31 cellular contexts compared by ENCODE assay signal in the genomic region with DNA sequence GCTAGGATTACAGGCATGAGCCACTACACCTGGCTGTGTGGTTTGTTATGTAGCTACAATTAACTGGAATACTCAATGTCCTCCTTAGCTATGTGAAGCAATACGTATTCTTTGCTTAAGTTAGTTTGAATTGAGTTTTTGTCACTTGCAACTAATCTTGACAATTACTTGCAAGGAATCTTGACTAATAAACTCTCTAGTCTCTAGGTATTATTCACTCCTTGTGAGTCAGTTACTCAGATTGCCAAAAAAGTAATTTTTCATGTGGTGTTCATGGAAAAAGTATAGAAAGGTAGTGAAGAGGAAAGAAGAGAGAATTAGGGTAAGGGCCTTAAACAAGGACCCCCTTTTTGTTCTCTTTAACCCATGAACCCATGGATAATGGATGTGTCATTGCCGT.
"Had no signal": no experiment of that assay in that cellular context is flagged by ENCODE, and none has a peak within 500 bp of the region (broad histone marks: within the 10 kb centered on the region; RNA-seq: fewer than 3 reads in every experiment).

No MANE protein-coding gene starts in this region.

- H3K4me1 ChIP-seq: parathyroid adenoma, psoas muscle, spleen, testis, tibial artery, upper lobe of right lung, uterus had no signal

- H3K4me3 Mint-ChIP-seq: naive thymus-derived CD8-positive, alpha-beta T cell; natural killer cell treated with Interleukin-12 subunit alpha and Interleukin-12 subunit beta and Interleukin-15 and Interleukin-18, amount 100 ng/mL, for 72 hours; nephron progenitor cell; neural crest cell; stimulated activated memory B cell treated with anti-CD40 and anti-IgM and Interleukin-4, amounts not matched to agents 10 μg/mL and 1 μg/mL and 100 μg/mL, for 72 hours; stimulated activated naive CD8-positive, alpha-beta T cell treated with anti-CD3 and anti-CD28 coated beads, Interleukin-15, amount 100 ng/mL, for 72 hours; type B pancreatic cell had no signal

- H2AFZ ChIP-seq: parathyroid adenoma had no signal

- DNase-seq: naive thymus-derived CD8-positive, alpha-beta T cell; nephron progenitor cell; nucleus accumbens; posterior cingulate gyrus; psoas muscle; right cardiac atrium; spleen; stimulated activated CD4-positive, alpha-beta T cell treated with anti-CD3 and anti-CD28 coated beads, Interleukin-12 subunit alpha, Interleukin-12 subunit beta, amount 100 ng/mL, for 4 hours; stimulated activated CD4-positive, alpha-beta T cell treated with anti-CD3 and anti-CD28 coated beads, Interleukin-1b, Interleukin-23, amount 100 ng/mL, for 48 hours; stimulated activated CD4-positive, alpha-beta T cell treated with anti-CD3 and anti-CD28 coated beads, Interleukin-4, amount 100 ng/mL, for 1 hour; stimulated activated CD4-positive, alpha-beta T cell treated with anti-CD3 and anti-CD28 coated beads, Interleukin-4, amount 100 ng/mL, for 4 hours; stimulated activated CD8-positive, alpha-beta memory T cell treated with anti-CD3 and anti-CD28 coated beads, Interleukin-4, amount 100 ng/mL, for 48 hours; stimulated activated naive CD4-positive, alpha-beta T cell; stimulated activated naive CD8-positive, alpha-beta T cell treated with anti-CD3 and anti-CD28 coated beads, Interleukin-15, amount 100 ng/mL, for 72 hours; stimulated activated naive CD8-positive, alpha-beta T cell treated with anti-CD3 and anti-CD28 coated beads, Interleukin-15, Interleukin-2, amounts not matched to agents 100 U/mL and 50 U/mL, for 24 hours; substantia nigra; testis; tibial artery; transverse colon; upper lobe of right lung; uterus had no signal

- H3K36me3 Mint-ChIP-seq: naive thymus-derived CD8-positive, alpha-beta T cell; natural killer cell treated with Interleukin-12 subunit alpha and Interleukin-12 subunit beta and Interleukin-15 and Interleukin-18, amount 100 ng/mL, for 72 hours; stimulated activated memory B cell treated with anti-CD40 and anti-IgM and Interleukin-4, amounts not matched to agents 10 μg/mL and 1 μg/mL and 100 μg/mL, for 72 hours; type B pancreatic cell had no signal

- H3K27me3 Mint-ChIP-seq: progenitor cell of endocrine pancreas had no signal

- H3K27ac Mint-ChIP-seq: naive thymus-derived CD8-positive, alpha-beta T cell; natural killer cell treated with Interleukin-12 subunit alpha and Interleukin-12 subunit beta and Interleukin-15 and Interleukin-18, amount 100 ng/mL, for 72 hours; nephron progenitor cell; progenitor cell of endocrine pancreas; stimulated activated memory B cell treated with anti-CD40 and anti-IgM and Interleukin-4, amounts not matched to agents 10 μg/mL and 1 μg/mL and 100 μg/mL, for 72 hours; stimulated activated naive CD8-positive, alpha-beta T cell treated with anti-CD3 and anti-CD28 coated beads, Interleukin-15, amount 100 ng/mL, for 72 hours; type B pancreatic cell had no signal

- H3K9me3 ChIP-seq: neutrophil, psoas muscle, spleen, suprapubic skin, testis, tibial artery, transverse colon, upper lobe of right lung, uterus had no signal

- H3K4me1 Mint-ChIP-seq: naive thymus-derived CD8-positive, alpha-beta T cell; stimulated activated memory B cell treated with anti-CD40 and anti-IgM and Interleukin-4, amounts not matched to agents 10 μg/mL and 1 μg/mL and 100 μg/mL, for 72 hours had no signal

- H3K27me3 ChIP-seq: neutrophil, suprapubic skin, testis, transverse colon, upper lobe of right lung, uterus had no signal

- H3K9ac ChIP-seq: parathyroid adenoma had no signal

- H3K36me3 ChIP-seq: neutrophil, spleen, suprapubic skin, tibial artery, transverse colon, upper lobe of right lung, uterus had no signal

- H3K4me2 ChIP-seq: smooth muscle cell had no signal

- H3K9me3 Mint-ChIP-seq: naive thymus-derived CD8-positive, alpha-beta T cell; natural killer cell treated with Interleukin-12 subunit alpha and Interleukin-12 subunit beta and Interleukin-15 and Interleukin-18, amount 100 ng/mL, for 72 hours; neural crest cell; stimulated activated memory B cell treated with anti-CD40 and anti-IgM and Interleukin-4, amounts not matched to agents 10 μg/mL and 1 μg/mL and 100 μg/mL, for 72 hours; stimulated activated naive CD8-positive, alpha-beta T cell treated with anti-CD3 and anti-CD28 coated beads, Interleukin-15, amount 100 ng/mL, for 72 hours; type B pancreatic cell had no signal

- H3K79me2 ChIP-seq: parathyroid adenoma had no signal

- H3K27ac ChIP-seq: neutrophil, parathyroid adenoma, psoas muscle, skin epidermis, spleen, suprapubic skin, testis, tibial artery, transverse colon, upper lobe of right lung, uterus had no signal

- H3K4me3 ChIP-seq: psoas muscle, skin epidermis, smooth muscle cell, spleen, suprapubic skin, testis, tibial artery, transverse colon, upper lobe of right lung, uterus had no signal
